ENCODE assay signal across 20 cellular contexts in the genomic region with DNA sequence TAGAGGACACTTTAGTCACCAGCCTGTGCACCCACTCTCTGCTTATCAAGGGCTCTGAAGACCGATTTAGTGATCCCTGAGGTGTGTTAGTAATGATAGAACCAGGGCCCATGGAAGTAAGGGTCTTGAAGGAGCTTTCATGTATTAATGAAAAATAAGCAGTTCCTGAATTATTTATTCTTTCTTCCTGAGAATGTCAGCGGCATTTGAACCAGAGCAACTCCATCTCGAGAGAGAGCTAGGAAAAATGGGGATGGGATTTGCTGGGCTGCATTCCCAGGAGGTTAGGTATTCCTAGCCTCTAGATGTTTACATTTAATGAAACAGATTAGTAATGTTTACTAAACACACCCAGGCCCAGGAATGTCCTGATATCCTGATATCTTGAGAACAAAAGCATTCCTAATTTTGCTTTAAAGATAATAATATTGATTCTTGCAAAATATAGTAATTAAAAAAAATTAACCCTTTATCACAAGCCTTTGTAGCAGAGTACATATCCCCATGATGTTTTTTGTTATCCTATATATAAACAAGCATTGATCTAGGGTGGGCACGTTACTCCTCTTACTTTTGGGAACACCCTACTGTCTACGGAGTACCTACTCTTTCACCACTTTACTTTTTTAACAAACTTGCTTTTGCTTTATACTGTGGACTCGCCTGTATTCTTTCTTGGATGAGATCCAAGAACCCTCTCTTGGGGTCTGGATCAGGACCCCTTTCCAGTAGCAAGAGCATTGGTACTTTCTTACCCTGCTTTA.
A peak's percentile ranks its signal among the peaks of the same experiment; 100 is the strongest.
DNase-seq lines count a peak whose midpoint lies in the region; FAIRE-seq and TF ChIP-seq lines count a peak whose summit lies in the region.
"Had no signal": no experiment of that assay in that cellular context is flagged by ENCODE, and none has a peak within 500 bp of the region (broad histone marks: within the 10 kb centered on the region; RNA-seq: fewer than 3 reads in every experiment).

No MANE protein-coding gene starts in this region.

- no peaks in the 10 kb centered on the region for H3K27me3 ChIP-seq in HUES6 (ENCODE audit: control insufficient read depth, insufficient read depth, low read length)
- no peaks in the 10 kb centered on the region for H3K27me3 ChIP-seq in bronchial epithelial cell (ENCODE audit: control insufficient read depth, insufficient read depth, low read length)
- no peaks in the 10 kb centered on the region for H3K27me3 ChIP-seq in mesenchymal stem cell (ENCODE audit: control insufficient read depth in 1 of 2, insufficient read depth in 1 of 2, low read length in 2 of 2)
- H3K27me3 ChIP-seq in prostate gland (replicated peaks; ENCODE audit: insufficient read depth): no peaks in the 10 kb centered on the region
- H3K27me3 ChIP-seq: colonic mucosa had no signal

- H3K36me3 Mint-ChIP-seq in glutamatergic neuron (ENCODE audit: unreplicated experiment): no peaks in the 10 kb centered on the region

- H3K9ac ChIP-seq in HUES6 (ENCODE audit: low read length) (no peak overlapping the region), mesenchymal stem cell (ENCODE audit: low read length) (no peak overlapping the region)

- H3K27ac Mint-ChIP-seq in glutamatergic neuron (ENCODE audit: unreplicated experiment): no peak overlapping the region

- H3K4me3 Mint-ChIP-seq in glutamatergic neuron (ENCODE audit: unreplicated experiment): no peak overlapping the region
- H3K4me3 Mint-ChIP-seq: naive thymus-derived CD8-positive, alpha-beta T cell; T-helper 17 cell had no signal

- TF ChIP-seq POLR2A in prostate gland (IDR thresholded peaks at IDR 0.05): no peak

- no peak for FAIRE-seq in bronchial epithelial cell (lab: Jason Lieb, UNC)

- H3K4ac ChIP-seq in mesenchymal stem cell (ENCODE audit: low read depth in 1 of 2, low read length in 2 of 2): no peak overlapping the region

- H3K27ac ChIP-seq in 22Rv1: peak overlapping the region; percentile 6
- H3K27ac ChIP-seq in HUES6 (ENCODE audit: low read depth, low read length): peak overlapping the region; percentile 75; the same call in 1 of the 2 replicates
- H3K27ac ChIP-seq in mesenchymal stem cell (ENCODE audit: low read length, poor library complexity, severe bottlenecking): no peak overlapping the region
- H3K27ac ChIP-seq in prostate gland: no peak overlapping the region
- H3K27ac ChIP-seq: colonic mucosa, thoracic aorta had no signal

- no peak overlapping the region for H3K4me3 ChIP-seq in HUES6 (ENCODE audit: low read depth, low read length)
- H3K4me3 ChIP-seq in bronchial epithelial cell (ENCODE audit: low read depth, low read length): no peak overlapping the region
- H3K4me3 ChIP-seq in mesenchymal stem cell (ENCODE audit: insufficient read depth in 1 of 2, low read depth in 1 of 2, low read length in 2 of 2): no peak overlapping the region
- no peak overlapping the region for H3K4me3 ChIP-seq in prostate gland
- H3K4me3 ChIP-seq: colonic mucosa, lung, thoracic aorta had no signal

- no peaks in the 10 kb centered on the region for H3K27me3 Mint-ChIP-seq in glutamatergic neuron (ENCODE audit: unreplicated experiment)
- H3K27me3 Mint-ChIP-seq: naive thymus-derived CD8-positive, alpha-beta T cell; T-helper 17 cell had no signal

- H2BK15ac ChIP-seq in mesenchymal stem cell (ENCODE audit: low read depth, poor library complexity, severe bottlenecking): no peak overlapping the region

- no peak overlapping the region for H3K4me2 ChIP-seq in mesenchymal stem cell (ENCODE audit: low read length, poor library complexity, severe bottlenecking)

- H2BK12ac ChIP-seq in mesenchymal stem cell (ENCODE audit: low read length in 2 of 2): no peak overlapping the region

- H2AFZ ChIP-seq in mesenchymal stem cell (ENCODE audit: low read depth, low read length): no peak overlapping the region

- TF ChIP-seq CTCF in 22Rv1 (IDR thresholded peaks at IDR 0.05): no peak
- no peak for TF ChIP-seq CTCF in bronchial epithelial cell (IDR thresholded peaks at IDR 0.05; ENCODE audit: insufficient read depth, low read length, severe bottlenecking)
- no peak for TF ChIP-seq CTCF in glutamatergic neuron (IDR thresholded peaks at IDR 0.05; ENCODE audit: partially characterized antibody, unreplicated experiment)
- TF ChIP-seq CTCF in prostate gland (IDR thresholded peaks at IDR 0.05): no peak

- no peak overlapping the region for H4K91ac ChIP-seq in mesenchymal stem cell (ENCODE audit: low read length)

- H3K23ac ChIP-seq in mesenchymal stem cell (ENCODE audit: low read length in 2 of 2): no peak overlapping the region

- H3K36me3 ChIP-seq in HUES6 (ENCODE audit: control insufficient read depth, insufficient read depth, low read length) (peaks cover 43% of the 10 kb centered on the region), bronchial epithelial cell (ENCODE audit: control insufficient read depth, insufficient read depth, low read length) (peaks cover 6% of the 10 kb centered on the region), mesenchymal stem cell (ENCODE audit: control insufficient read depth in 1 of 2, insufficient read depth in 2 of 2, low read depth in 1 of 2, low read length in 2 of 2) (peaks cover 10 to 88% of the 10 kb centered on the region in 2 experiments), prostate gland (no peaks in the 10 kb centered on the region)

- H3K18ac ChIP-seq in mesenchymal stem cell (ENCODE audit: low read depth in 1 of 2, low read length in 2 of 2): no peak overlapping the region

- intact Hi-C loops in prostate gland (cut with DNase I): no loop called here

- no peak overlapping the region for H2BK5ac ChIP-seq in mesenchymal stem cell (ENCODE audit: low read depth, low read length, poor library complexity, severe bottlenecking)

- DNase-seq in bronchial epithelial cell (ENCODE audit: low read depth) (peak; percentile 86), mesenchymal stem cell (peak; percentile 64), glutamatergic neuron (no peak), prostate gland (ENCODE audit: low spot score) (no peak), COLO829 (ENCODE audit: low spot score) (no peak), HPDE6-E6E7 (ENCODE audit: extremely low spot score) (no peak)
- DNase-seq: ACHN; activated gamma-delta T cell treated with Interleukin-2 at 50 U/mL for 16 hours; anterior cingulate cortex; colonic mucosa; DMS79 treated with DMSO at 0.1 percent for 48 hours; MM.1S; naive thymus-derived CD8-positive, alpha-beta T cell; NCI-H187; SIG-M5; T-helper 17 cell had no signal

- no peak overlapping the region for H2AK5ac ChIP-seq in mesenchymal stem cell (ENCODE audit: low read length, severe bottlenecking)

- H3K4me1 ChIP-seq in HUES6 (ENCODE audit: control insufficient read depth, insufficient read depth, low read length): peaks cover 18% of the 10 kb centered on the region
- no peaks in the 10 kb centered on the region for H3K4me1 ChIP-seq in mesenchymal stem cell (ENCODE audit: control insufficient read depth, insufficient read depth, low read depth, low read length)
- no peaks in the 10 kb centered on the region for H3K4me1 ChIP-seq in prostate gland (replicated peaks)
- H3K4me1 ChIP-seq: colonic mucosa had no signal

- no peak overlapping the region for H3K14ac ChIP-seq in mesenchymal stem cell (ENCODE audit: low read length in 2 of 2)

- H4K8ac ChIP-seq in mesenchymal stem cell (ENCODE audit: low read length): no peak overlapping the region

- peaks cover 19% of the 10 kb centered on the region for H3K79me1 ChIP-seq in mesenchymal stem cell (replicated peaks; ENCODE audit: low read length, poor library complexity, severe bottlenecking)

- H2BK120ac ChIP-seq in mesenchymal stem cell (ENCODE audit: low read depth, low read length): no peak overlapping the region

- H3K9me3 ChIP-seq in HUES6 (ENCODE audit: control insufficient read depth, insufficient read depth, low read depth, low read length) (no peaks in the 10 kb centered on the region), mesenchymal stem cell (ENCODE audit: control insufficient read depth, low read length) (no peaks in the 10 kb centered on the region), prostate gland (no peaks in the 10 kb centered on the region)
- H3K9me3 ChIP-seq: colonic mucosa, thoracic aorta had no signal

- peaks cover 20% of the 10 kb centered on the region for H3K4me1 Mint-ChIP-seq in glutamatergic neuron (ENCODE audit: low read depth, unreplicated experiment)

- peaks cover 2% of the 10 kb centered on the region for H3K9me3 Mint-ChIP-seq in glutamatergic neuron (ENCODE audit: unreplicated experiment)
- H3K9me3 Mint-ChIP-seq: naive thymus-derived CD8-positive, alpha-beta T cell had no signal

- 78% methylated on average over 4 of the region's 6 CpGs for WGBS in mesenchymal stem cell
- WGBS in prostate gland: 71% methylated on average over 6 of the region's 6 CpGs

Comparison
In these comparisons a context has a peak if more than half of its experiments do, and no peak if none do; other contexts are left out.
1. H3K27ac ChIP-seq: peak in 22Rv1 (single experiment) and HUES6 (single experiment); none in mesenchymal stem cell (single experiment) and prostate gland (0 of 2).
2. DNase-seq: peak in bronchial epithelial cell (single experiment) and mesenchymal stem cell (single experiment); none in glutamatergic neuron (single experiment), prostate gland (single experiment), COLO829 (single experiment) and HPDE6-E6E7 (single experiment).